14 cellular contexts compared by ENCODE assay signal in genomic region chr1:32128479-32128878, GRCh38.
"Had no signal": no experiment of that assay in that cellular context is flagged by ENCODE, and none has a peak within 500 bp of the region (broad histone marks: within the 10 kb centered on the region; RNA-seq: fewer than 3 reads in every experiment).

No MANE protein-coding gene starts in this region.

- H3K27ac Mint-ChIP-seq: activated CD8-positive, alpha-beta T cell treated with anti-CD3 and anti-CD28 coated beads, Interleukin-2, amount 10 ng/mL, durations not matched to agents 7 days and 5 days; type B pancreatic cell had no signal

- DNase-seq: activated CD4-positive, alpha-beta T cell treated with anti-CD3 and anti-CD28 coated beads for 4 hours; activated CD8-positive, alpha-beta memory T cell treated with anti-CD3 and anti-CD28 coated beads, Interleukin-2, amount 50 U/mL, for 48 hours; activated CD8-positive, alpha-beta T cell treated with anti-CD3 and anti-CD28 coated beads, Interleukin-2, amount 10 ng/mL, durations not matched to agents 7 days and 5 days; activated naive CD4-positive, alpha-beta T cell treated with Interleukin-2 at 50 U/mL for 16 hours; endodermal cell; foreskin fibroblast; left cardiac atrium; mucosa of descending colon; naive thymus-derived CD8-positive, alpha-beta T cell; stimulated activated CD4-positive, alpha-beta T cell treated with anti-CD3 and anti-CD28 coated beads, Interleukin-4, amount 100 ng/mL, for 24 hours; stomach; T-cell; T1000 had no signal

- H3K27me3 ChIP-seq: stomach had no signal

- H3K9me3 Mint-ChIP-seq: endodermal cell; naive thymus-derived CD8-positive, alpha-beta T cell; T-cell; type B pancreatic cell had no signal

- H3K4me3 Mint-ChIP-seq: activated CD8-positive, alpha-beta T cell treated with anti-CD3 and anti-CD28 coated beads, Interleukin-2, amount 10 ng/mL, durations not matched to agents 7 days and 5 days; endodermal cell; T-cell; type B pancreatic cell had no signal

- H3K27ac ChIP-seq: stomach had no signal

- H3K9me3 ChIP-seq: mucosa of descending colon, stomach had no signal

- H3K4me3 ChIP-seq: mucosa of descending colon, stomach had no signal

- H3K27me3 Mint-ChIP-seq: naive thymus-derived CD8-positive, alpha-beta T cell; T-cell; type B pancreatic cell had no signal

- H3K36me3 Mint-ChIP-seq: T-cell had no signal

- ATAC-seq: activated CD8-positive, alpha-beta T cell treated with anti-CD3 and anti-CD28 coated beads, Interleukin-2, amount 10 ng/mL, durations not matched to agents 7 days and 5 days; left cardiac atrium; mucosa of descending colon; naive thymus-derived CD8-positive, alpha-beta T cell; T-cell had no signal
